1 cellular context compared by ENCODE assay signal in the genomic region with DNA sequence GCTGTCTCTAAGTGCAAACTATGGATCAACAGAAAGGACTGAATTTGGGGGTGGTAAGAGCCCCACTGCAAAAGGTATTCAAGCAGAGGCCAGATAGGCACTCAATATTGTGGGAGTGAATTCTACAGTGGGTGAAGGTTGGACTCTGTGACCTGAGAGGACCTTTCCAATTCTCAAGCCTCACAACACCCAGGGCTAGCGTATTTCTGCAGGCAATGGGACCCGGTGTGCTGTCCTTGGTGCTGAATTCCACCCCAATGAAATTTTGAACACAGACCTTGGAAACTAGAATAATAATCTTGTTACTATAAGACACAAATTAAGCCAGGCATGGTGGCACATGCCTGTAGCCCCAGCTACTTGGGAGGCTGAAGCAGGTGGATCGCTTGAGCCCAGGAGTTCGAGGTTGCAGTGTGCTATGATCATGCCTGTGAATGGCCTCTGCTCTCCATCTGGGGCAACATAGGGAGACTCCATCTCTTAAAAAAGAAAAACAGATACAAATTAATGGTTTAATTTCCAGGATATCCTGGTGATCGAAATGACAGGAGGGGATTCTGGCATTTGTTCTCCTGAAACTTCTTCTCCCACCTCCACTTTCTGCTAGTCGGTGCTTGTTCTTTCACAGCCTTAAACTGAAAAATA.
TF ChIP-seq lines count a peak whose summit lies in the region.

No MANE protein-coding gene starts in this region.

TF ChIP-seq in K562, 482 proteins besides CTCF, POLR2A, EP300 and RAD21 (continued from another document):
- TF ChIP-seq REST (CRISPR knock-in tag; IDR thresholded peaks at IDR 0.05; ENCODE audit: low read depth): peak; percentile 97
- peak; percentile 97 for TF ChIP-seq MIER1 (IDR thresholded peaks at IDR 0.05; ENCODE audit: low read depth)
- no peak for TF ChIP-seq MTA1 (IDR thresholded peaks at IDR 0.05; ENCODE audit: borderline replicate concordance)
- 0 out of 2 replicates have a peak, but pooled peaks have one; percentile 12 for TF ChIP-seq NFIC (IDR thresholded peaks at IDR 0.05)
- TF ChIP-seq, protein P1, sequence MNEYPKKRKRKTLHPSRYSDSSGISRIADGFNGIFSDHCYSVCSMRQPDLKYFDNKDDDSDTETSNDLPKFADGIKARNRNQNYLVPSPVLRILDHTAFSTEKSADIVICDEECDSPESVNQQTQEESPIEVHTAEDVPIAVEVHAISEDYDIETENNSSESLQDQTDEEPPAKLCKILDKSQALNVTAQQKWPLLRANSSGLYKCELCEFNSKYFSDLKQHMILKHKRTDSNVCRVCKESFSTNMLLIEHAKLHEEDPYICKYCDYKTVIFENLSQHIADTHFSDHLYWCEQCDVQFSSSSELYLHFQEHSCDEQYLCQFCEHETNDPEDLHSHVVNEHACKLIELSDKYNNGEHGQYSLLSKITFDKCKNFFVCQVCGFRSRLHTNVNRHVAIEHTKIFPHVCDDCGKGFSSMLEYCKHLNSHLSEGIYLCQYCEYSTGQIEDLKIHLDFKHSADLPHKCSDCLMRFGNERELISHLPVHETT (CRISPR knock-in tag; conservative IDR thresholded peaks at IDR 0.05 in 1 of 2, IDR thresholded peaks at IDR 0.05 in 1 of 2): 0 out of 4 replicates have a peak, but pooled peaks of 1 of the 2 experiments have one; percentile 37
- TF ChIP-seq EHMT2 (IDR thresholded peaks at IDR 0.05): peak; percentile 98
- peak; percentile 81 for TF ChIP-seq ZNF766 (CRISPR knock-in tag; conservative IDR thresholded peaks at IDR 0.05)
- TF ChIP-seq, protein P2, sequence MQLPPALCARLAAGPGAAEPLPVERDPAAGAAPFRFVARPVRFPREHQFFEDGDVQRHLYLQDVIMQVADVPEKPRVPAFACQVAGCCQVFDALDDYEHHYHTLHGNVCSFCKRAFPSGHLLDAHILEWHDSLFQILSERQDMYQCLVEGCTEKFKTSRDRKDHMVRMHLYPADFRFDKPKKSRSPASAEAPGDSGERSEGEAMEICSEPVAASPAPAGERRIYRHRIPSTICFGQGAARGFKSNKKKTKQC (CRISPR knock-in tag; IDR thresholded peaks at IDR 0.05): peak; percentile 53; the same call in 1 of the 2 replicates
- peak in 1 of 2 experiments; percentile 90 for TF ChIP-seq AFF1 (IDR thresholded peaks at IDR 0.05; ENCODE audit: low read depth in 1 of 2, partially characterized antibody in 2 of 2)
- TF ChIP-seq NONO (IDR thresholded peaks at IDR 0.05; ENCODE audit: low read depth in 2 of 2, low read length in 1 of 2): no peak
- 0 out of 2 replicates have a peak, but pooled peaks have one; percentile 44 for TF ChIP-seq ZNF175 (CRISPR knock-in tag; IDR thresholded peaks at IDR 0.05; ENCODE audit: low read depth)
- TF ChIP-seq DMBX1 (CRISPR knock-in tag; IDR thresholded peaks at IDR 0.05; ENCODE audit: borderline replicate concordance): peak; percentile 64; the same call in 1 of the 2 replicates
- peak; percentile 35; the same call in 1 of the 2 replicates for TF ChIP-seq CXXC5 (CRISPR knock-in tag; IDR thresholded peaks at IDR 0.05)
- no peak for TF ChIP-seq NFATC3 (IDR thresholded peaks at IDR 0.05)
- TF ChIP-seq PHTF2 (CRISPR knock-in tag; IDR thresholded peaks at IDR 0.05): no peak
- TF ChIP-seq, protein P3, sequence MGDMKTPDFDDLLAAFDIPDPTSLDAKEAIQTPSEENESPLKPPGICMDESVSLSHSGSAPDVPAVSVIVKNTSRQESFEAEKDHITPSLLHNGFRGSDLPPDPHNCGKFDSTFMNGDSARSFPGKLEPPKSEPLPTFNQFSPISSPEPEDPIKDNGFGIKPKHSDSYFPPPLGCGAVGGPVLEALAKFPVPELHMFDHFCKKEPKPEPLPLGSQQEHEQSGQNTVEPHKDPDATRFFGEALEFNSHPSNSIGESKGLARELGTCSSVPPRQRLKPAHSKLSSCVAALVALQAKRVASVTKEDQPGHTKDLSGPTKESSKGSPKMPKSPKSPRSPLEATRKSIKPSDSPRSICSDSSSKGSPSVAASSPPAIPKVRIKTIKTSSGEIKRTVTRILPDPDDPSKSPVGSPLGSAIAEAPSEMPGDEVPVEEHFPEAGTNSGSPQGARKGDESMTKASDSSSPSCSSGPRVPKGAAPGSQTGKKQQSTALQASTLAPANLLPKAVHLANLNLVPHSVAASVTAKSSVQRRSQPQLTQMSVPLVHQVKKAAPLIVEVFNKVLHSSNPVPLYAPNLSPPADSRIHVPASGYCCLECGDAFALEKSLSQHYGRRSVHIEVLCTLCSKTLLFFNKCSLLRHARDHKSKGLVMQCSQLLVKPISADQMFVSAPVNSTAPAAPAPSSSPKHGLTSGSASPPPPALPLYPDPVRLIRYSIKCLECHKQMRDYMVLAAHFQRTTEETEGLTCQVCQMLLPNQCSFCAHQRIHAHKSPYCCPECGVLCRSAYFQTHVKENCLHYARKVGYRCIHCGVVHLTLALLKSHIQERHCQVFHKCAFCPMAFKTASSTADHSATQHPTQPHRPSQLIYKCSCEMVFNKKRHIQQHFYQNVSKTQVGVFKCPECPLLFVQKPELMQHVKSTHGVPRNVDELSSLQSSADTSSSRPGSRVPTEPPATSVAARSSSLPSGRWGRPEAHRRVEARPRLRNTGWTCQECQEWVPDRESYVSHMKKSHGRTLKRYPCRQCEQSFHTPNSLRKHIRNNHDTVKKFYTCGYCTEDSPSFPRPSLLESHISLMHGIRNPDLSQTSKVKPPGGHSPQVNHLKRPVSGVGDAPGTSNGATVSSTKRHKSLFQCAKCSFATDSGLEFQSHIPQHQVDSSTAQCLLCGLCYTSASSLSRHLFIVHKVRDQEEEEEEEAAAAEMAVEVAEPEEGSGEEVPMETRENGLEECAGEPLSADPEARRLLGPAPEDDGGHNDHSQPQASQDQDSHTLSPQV (IDR thresholded peaks at IDR 0.05): no peak
- peak; percentile 52; the same call in 1 of the 2 replicates for TF ChIP-seq ZNF644 (tag; IDR thresholded peaks at IDR 0.05; ENCODE audit: low read depth)
- peak in 1 of 2 experiments; percentile 39; a peak in 1 of 4 replicates for TF ChIP-seq MAZ (CRISPR knock-in tag; conservative IDR thresholded peaks at IDR 0.05 in 1 of 2, IDR thresholded peaks at IDR 0.05 in 1 of 2)
- no peak for TF ChIP-seq PTTG1 (tag; IDR thresholded peaks at IDR 0.05; ENCODE audit: low read depth)
- 0 out of 2 replicates have a peak, but pooled peaks have one; percentile 25 for TF ChIP-seq TEAD2 (tag; IDR thresholded peaks at IDR 0.05)
- no peak for TF ChIP-seq TBP (optimal IDR thresholded peaks at IDR 0.05; ENCODE audit: low read depth, low read length)
- TF ChIP-seq SETDB1 (IDR thresholded peaks at IDR 0.05; ENCODE audit: low read length): no peak
- TF ChIP-seq HDAC2 (IDR thresholded peaks at IDR 0.05): 0 out of 2 replicates have a peak, but pooled peaks have one; percentile 57
- TF ChIP-seq RCOR1 (IDR thresholded peaks at IDR 0.05; ENCODE audit: borderline replicate concordance in 1 of 2, low read depth in 2 of 2, low read length in 2 of 2): peak in 1 of 2 experiments; percentile 71; a peak in 2 of 4 replicates
- TF ChIP-seq NFE2 (IDR thresholded peaks at IDR 0.05; ENCODE audit: low read depth): no peak
